In the genomic region with DNA sequence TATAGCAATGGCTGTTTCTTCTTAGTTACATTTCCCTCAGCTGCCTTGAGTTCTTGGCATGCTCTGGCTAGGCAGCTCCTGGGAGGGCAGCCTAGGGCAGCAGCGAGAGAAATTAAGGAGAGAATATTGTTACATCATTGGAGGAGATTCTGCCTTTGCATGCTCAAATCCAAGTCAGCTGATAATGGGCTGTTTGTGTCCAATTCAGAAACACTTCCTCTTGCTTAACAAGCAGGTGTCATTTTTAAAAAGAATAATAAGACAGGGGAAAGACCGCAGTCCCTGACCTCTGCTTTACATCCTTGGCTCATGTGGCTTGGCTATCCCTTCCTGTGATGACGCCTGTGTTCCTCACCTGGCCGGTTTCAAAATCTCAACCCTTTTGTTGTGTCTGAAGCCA, we compare ENCODE assay signal across 16 cellular contexts.
DNase-seq lines count a peak whose midpoint lies in the region; ATAC-seq, FAIRE-seq and TF ChIP-seq lines count a peak whose summit lies in the region.
"Had no signal": no experiment of that assay in that cellular context is flagged by ENCODE, and none has a peak within 500 bp of the region (broad histone marks: within the 10 kb centered on the region; RNA-seq: fewer than 3 reads in every experiment).

No MANE protein-coding gene starts in this region.

- ATAC-seq in HG02759 (IDR thresholded peaks at IDR 0.05; ENCODE audit: unreplicated experiment) = peak; percentile 46
- ATAC-seq in body of pancreas = no peak

- peak overlapping the region in 3 of 4 donors; percentile 45 to 74 (median 57) for H3K27ac ChIP-seq in body of pancreas
- H3K27ac ChIP-seq: brain microvascular endothelial cell, GM23248, tibial artery had no signal

- peaks cover 40% of the 10 kb centered on the region for H3K4me1 Mint-ChIP-seq in nephron

- H3K27me3 Mint-ChIP-seq in nephron (ENCODE audit: low read depth) = no peaks in the 10 kb centered on the region

- no peaks in the 10 kb centered on the region for H3K9me3 ChIP-seq in body of pancreas
- H3K9me3 ChIP-seq: tibial artery had no signal

- DNase-seq in GM18507 (ENCODE audit: extremely low spot score, insufficient read length, low read depth) (no peak), body of pancreas (no peak), SW480 (ENCODE audit: low spot score) (no peak), globus pallidus (ENCODE audit: low spot score) (no peak), SHP77 (lab: John Stamatoyannopoulos, UW) (no peak), CD1c-positive myeloid dendritic cell (ENCODE audit: extremely low spot score) (no peak)
- DNase-seq: activated naive CD4-positive, alpha-beta T cell treated with anti-CD3 and anti-CD28 coated beads for 36 hours; brain microvascular endothelial cell; endodermal cell; GM23248; NCI-H2081; SIG-M5; tibial artery had no signal

- no peak for TF ChIP-seq POLR2A in body of pancreas (IDR thresholded peaks at IDR 0.05)

- peaks cover 0 to 5% of the 10 kb centered on the region in 2 donors for H3K36me3 ChIP-seq in body of pancreas (replicated peaks in 1 of 2; ENCODE audit: insufficient read depth in 1 of 2, low read depth in 2 of 2)
- H3K36me3 ChIP-seq: brain microvascular endothelial cell had no signal

- no peak for TF ChIP-seq CTCF in body of pancreas (IDR thresholded peaks at IDR 0.05)
- no peak for TF ChIP-seq CTCF in nephron (IDR thresholded peaks at IDR 0.05; ENCODE audit: unreplicated experiment in 3 of 3)

- peak; percentile 67 for FAIRE-seq in GM18507 (lab: Jason Lieb, UNC)
- FAIRE-seq: islet of Langerhans had no signal

- peaks cover 65% of the 10 kb centered on the region for H3K36me3 Mint-ChIP-seq in nephron (ENCODE audit: low read depth)

- 23 to 32% methylated on average over 4 of the region's 4 CpGs for WGBS in body of pancreas, 2 donors

- intact Hi-C loops in body of pancreas (cut with DNase I) = no loop called here

- no peaks in the 10 kb centered on the region for H3K9me3 Mint-ChIP-seq in nephron
- H3K9me3 Mint-ChIP-seq: activated naive CD4-positive, alpha-beta T cell treated with anti-CD3 and anti-CD28 coated beads for 36 hours; endodermal cell had no signal

- H3K4me3 ChIP-seq in body of pancreas = no peak overlapping the region
- H3K4me3 ChIP-seq: GM23248, tibial artery had no signal

- no peaks in the 10 kb centered on the region for H3K27me3 ChIP-seq in body of pancreas
- H3K27me3 ChIP-seq: brain microvascular endothelial cell, tibial artery had no signal

- H3K27ac Mint-ChIP-seq in nephron = peak overlapping the region; percentile 58 to 95 (median 75)
- H3K27ac Mint-ChIP-seq: activated naive CD4-positive, alpha-beta T cell treated with anti-CD3 and anti-CD28 coated beads for 36 hours; endodermal cell had no signal

- H3K4me1 ChIP-seq in body of pancreas = peaks cover 94% of the 10 kb centered on the region
- H3K4me1 ChIP-seq: tibial artery had no signal

- H3K4me3 Mint-ChIP-seq in nephron = no peak overlapping the region
- H3K4me3 Mint-ChIP-seq: activated naive CD4-positive, alpha-beta T cell treated with anti-CD3 and anti-CD28 coated beads for 36 hours; endodermal cell had no signal
